8 cellular contexts compared by ENCODE assay signal in the genomic region with DNA sequence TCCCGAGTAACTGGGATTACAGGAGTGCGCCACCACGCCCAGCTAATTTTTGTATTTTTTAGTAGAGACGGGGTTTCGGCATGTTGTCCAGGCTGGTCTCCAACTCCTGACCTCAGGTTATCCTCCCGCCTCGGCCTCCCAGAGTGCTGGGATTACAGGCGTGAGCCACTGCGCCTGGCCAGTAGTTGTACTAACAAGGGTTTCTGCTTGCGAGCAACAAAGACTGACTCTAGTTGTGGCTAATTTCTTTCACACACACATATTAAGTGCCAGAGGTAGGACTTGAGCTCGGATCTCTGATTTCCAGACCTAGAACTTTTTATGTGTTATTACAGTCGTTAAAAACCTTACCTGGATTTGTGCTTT. TPM values are rescaled to one million over a fixed set of nuclear protein-coding genes. Genes with fewer than 3 reads are reported as not detected.
DNase-seq lines count a peak whose midpoint lies in the region; ATAC-seq, FAIRE-seq and TF ChIP-seq lines count a peak whose summit lies in the region.

No MANE protein-coding gene starts in this region.

- CTCF ChIA-PET in H1 (lab: Charles Lee; ENCODE audit: partially characterized antibody) = interaction anchor here (1.7 to 2.5 kb wide), 3 partner anchors 130 to 432 kb away, joined by 4 to 10 read pairs (median 4); no protein-coding TSS in a partner anchor

- no peaks in the 10 kb centered on the region for H3K9me3 Mint-ChIP-seq in natural killer cell treated with Interleukin-12 subunit alpha and Interleukin-12 subunit beta and Interleukin-15 and Interleukin-18, amount 100 ng/mL, for 72 hours

- POLR2A ChIA-PET in H1 (lab: Charles Lee; ENCODE audit: partially characterized antibody) = interaction anchor here (1.1 to 1.7 kb wide), 7 partner anchors 10 to 144 kb away, joined by 3 to 4 read pairs (median 4); no protein-coding TSS in a partner anchor

- H3K79me1 ChIP-seq in H1 (ENCODE audit: low read depth, low read length) = peaks cover 11% of the 10 kb centered on the region

- no peak for FAIRE-seq in H1 (lab: Jason Lieb, UNC)

- H3K27ac Mint-ChIP-seq in natural killer cell treated with Interleukin-12 subunit alpha and Interleukin-12 subunit beta and Interleukin-15 and Interleukin-18, amount 100 ng/mL, for 72 hours = peak overlapping the region in 1 of 2 donors; percentile 89

- H3K9ac ChIP-seq in BLaER1 treated with 17β-estradiol and CSF1 and Interleukin-3, amounts not matched to agents 10 nM and 100 nM = peak overlapping the region in 10 of 11 experiments; percentile 51 to 82 (median 78); a peak in 18 of 22 replicates
- peak overlapping the region in 3 of 4 experiments; percentile 69 to 84 (median 70); a peak in 6 of 7 replicates for H3K9ac ChIP-seq in H1 (replicated peaks in 1 of 4; ENCODE audit: extremely low read depth in 1 of 4, low read depth in 3 of 4, low read length in 3 of 4)

- no peak overlapping the region for H4K91ac ChIP-seq in H1 (replicated peaks; ENCODE audit: insufficient read length, low read length)

- no peak overlapping the region for H3K56ac ChIP-seq in H1 (replicated peaks; ENCODE audit: insufficient read length, low read depth, low read length)

- TF ChIP-seq RAD21 in H1 (IDR thresholded peaks at IDR 0.05 in 1 of 2, conservative IDR thresholded peaks at IDR 0.05 in 1 of 2; ENCODE audit: low read depth in 2 of 2, low read length in 2 of 2) = no peak

- TF ChIP-seq POLR2A in NB4 (IDR thresholded peaks at IDR 0.05; ENCODE audit: extremely low read depth, insufficient read length) = no peak
- TF ChIP-seq POLR2A in H1 (IDR thresholded peaks at IDR 0.05; ENCODE audit: control extremely low read depth in 1 of 2, low read depth in 2 of 2, low read length in 2 of 2) = no peak

- H4K8ac ChIP-seq in H1 (ENCODE audit: extremely low read depth, insufficient read depth, low read length) = 0 out of 2 replicates have a peak overlapping the region, but pooled peaks have one; percentile 16

- peak overlapping the region; percentile 85; the same call in 1 of the 2 replicates for H2BK5ac ChIP-seq in H1 (ENCODE audit: low read depth, low read length)

- H3K79me2 ChIP-seq in H1 (ENCODE audit: control insufficient read depth in 1 of 2, insufficient read depth in 2 of 2, low read length in 2 of 2) = peaks cover 26 to 61% of the 10 kb centered on the region in 2 experiments

- H2BK20ac ChIP-seq in H1 (ENCODE audit: low read length) = no peak overlapping the region

- H3K4me1 ChIP-seq in BLaER1 treated with 17β-estradiol and CSF1 and Interleukin-3, amounts not matched to agents 10 nM and 100 nM = peaks cover 5 to 17% (median 10%) of the 10 kb centered on the region in 10 experiments; a peak in 14 of 20 replicates
- peaks cover 0 to 5% (median 2%) of the 10 kb centered on the region in 4 experiments; a peak in 6 of 7 replicates for H3K4me1 ChIP-seq in H1 (replicated peaks in 1 of 4; ENCODE audit: control insufficient read depth in 3 of 4, insufficient read depth in 4 of 4, low read length in 3 of 4)

- TF ChIP-seq CTCF in NB4 (IDR thresholded peaks at IDR 0.05; ENCODE audit: low read depth, low read length) (no peak), H1 (IDR thresholded peaks at IDR 0.05; ENCODE audit: control extremely low read depth in 1 of 3, insufficient read depth in 1 of 3, low read depth in 1 of 3, low read length in 3 of 3) (no peak)

- H3K36me3 ChIP-seq in BLaER1 treated with 17β-estradiol and CSF1 and Interleukin-3, amounts not matched to agents 10 nM and 100 nM = peaks cover 0 to 7% (median 0%) of the 10 kb centered on the region in 11 experiments; a peak in 2 of 22 replicates
- peaks cover 7 to 19% (median 10%) of the 10 kb centered on the region in 4 experiments; a peak in 6 of 8 replicates for H3K36me3 ChIP-seq in H1 (ENCODE audit: control insufficient read depth in 2 of 4, insufficient read depth in 4 of 4, low read length in 3 of 4)

- peaks cover 0 to 7% (median 0%) of the 10 kb centered on the region in 11 experiments; a peak in 3 of 22 replicates for H4K20me1 ChIP-seq in BLaER1 treated with 17β-estradiol and CSF1 and Interleukin-3, amounts not matched to agents 10 nM and 100 nM
- H4K20me1 ChIP-seq in H1 (replicated peaks in 1 of 2; ENCODE audit: control insufficient read depth in 1 of 2, insufficient read depth in 2 of 2, low read length in 2 of 2) = peaks cover 0 to 11% of the 10 kb centered on the region in 2 experiments

- H3K4me3 Mint-ChIP-seq in natural killer cell treated with Interleukin-12 subunit alpha and Interleukin-12 subunit beta and Interleukin-15 and Interleukin-18, amount 100 ng/mL, for 72 hours = peak overlapping the region; percentile 91

- H3K23me2 ChIP-seq in H1 (ENCODE audit: low read depth, low read length) = no peaks in the 10 kb centered on the region

- H3K4ac ChIP-seq in H1 (replicated peaks; ENCODE audit: insufficient read length, low read depth, low read length) = no peak overlapping the region

- no peak for ATAC-seq in natural killer cell treated with Interleukin-12 subunit alpha and Interleukin-12 subunit beta and Interleukin-15 and Interleukin-18, amount 100 ng/mL, for 72 hours
- ATAC-seq in HG02678 (IDR thresholded peaks at IDR 0.05; ENCODE audit: unreplicated experiment) = no peak

- H3K14ac ChIP-seq in H1 (ENCODE audit: insufficient read length) = no peak overlapping the region

- peaks cover 0 to 10% (median 8%) of the 10 kb centered on the region in 11 experiments; a peak in 13 of 22 replicates for H3K9me3 ChIP-seq in BLaER1 treated with 17β-estradiol and CSF1 and Interleukin-3, amounts not matched to agents 10 nM and 100 nM (replicated peaks in 1 of 11)
- no peaks in the 10 kb centered on the region for H3K9me3 ChIP-seq in H1 (ENCODE audit: insufficient read depth in 2 of 2, low read depth in 1 of 2, low read length in 1 of 2)

- H2AFZ ChIP-seq in H1 (ENCODE audit: low read length) = peak overlapping the region; percentile 8; the same call in 1 of the 2 replicates

- peak overlapping the region; percentile 64 to 82 (median 77) for H3K4me2 ChIP-seq in BLaER1 treated with 17β-estradiol and CSF1 and Interleukin-3, amounts not matched to agents 10 nM and 100 nM
- peak overlapping the region; percentile 84 to 87 for H3K4me2 ChIP-seq in H1 (ENCODE audit: insufficient read depth in 1 of 2, low read depth in 2 of 2, low read length in 2 of 2)

- 44% methylated on average over 12 of the region's 12 CpGs; no CpG with 5 or more reads in 1 of the 2 experiments for WGBS in H1 (ENCODE audit: extremely low coverage in 1 of 2, insufficient coverage in 1 of 2, insufficient read length in 1 of 2, insufficient replicate concordance in 2 of 2, low coverage in 1 of 2, low lambda C conversion rate in 2 of 2, missing lambda C conversion rate in 1 of 2), 2 experiments

- peak overlapping the region in 2 of 11 experiments; percentile 19 to 60; a peak in 4 of 22 replicates for H3K27ac ChIP-seq in BLaER1 treated with 17β-estradiol and CSF1 and Interleukin-3, amounts not matched to agents 10 nM and 100 nM
- H3K27ac ChIP-seq in H1 (ENCODE audit: low read depth, low read length) = peak overlapping the region; percentile 49; the same call in 1 of the 2 replicates

- H2AK5ac ChIP-seq in H1 (ENCODE audit: low read depth, low read length) = no peak overlapping the region

- H3K4me1 Mint-ChIP-seq in natural killer cell treated with Interleukin-12 subunit alpha and Interleukin-12 subunit beta and Interleukin-15 and Interleukin-18, amount 100 ng/mL, for 72 hours (ENCODE audit: low read depth in 2 of 2) = peaks cover 21 to 34% of the 10 kb centered on the region in 2 donors

- no peak overlapping the region for H2BK15ac ChIP-seq in H1 (ENCODE audit: low read length)

- no peaks in the 10 kb centered on the region for H3K36me3 Mint-ChIP-seq in natural killer cell treated with Interleukin-12 subunit alpha and Interleukin-12 subunit beta and Interleukin-15 and Interleukin-18, amount 100 ng/mL, for 72 hours

- no peak overlapping the region for H3K23ac ChIP-seq in H1 (ENCODE audit: insufficient read length)

- no peak for TF ChIP-seq EP300 in H1 (IDR thresholded peaks at IDR 0.05; ENCODE audit: borderline replicate concordance in 1 of 2, low read depth in 2 of 2, low read length in 2 of 2)

- no peak overlapping the region for H4K5ac ChIP-seq in H1 (ENCODE audit: insufficient read length, low read depth, low read length)

- H3K4me3 ChIP-seq in BLaER1 treated with 17β-estradiol and CSF1 and Interleukin-3, amounts not matched to agents 10 nM and 100 nM = peak overlapping the region; percentile 66 to 83 (median 76)
- H3K4me3 ChIP-seq in NB4 (ENCODE audit: low read depth, low read length) (peak overlapping the region; percentile 77), H1 (ENCODE audit: extremely low read depth in 1 of 4, insufficient read depth in 2 of 4, low read depth in 3 of 4, low read length in 4 of 4) (peak overlapping the region; percentile 74 to 92 (median 84))

- no peaks in the 10 kb centered on the region for H3K27me3 ChIP-seq in BLaER1 treated with 17β-estradiol and CSF1 and Interleukin-3, amounts not matched to agents 10 nM and 100 nM
- H3K27me3 ChIP-seq in H1 (replicated peaks in 1 of 4; ENCODE audit: control insufficient read depth in 3 of 4, extremely low read depth in 1 of 4, insufficient read depth in 3 of 4, low read length in 3 of 4) = no peaks in the 10 kb centered on the region

- no peak overlapping the region for H2BK120ac ChIP-seq in H1 (replicated peaks; ENCODE audit: low read depth, low read length)

- no peak overlapping the region; the same call in 1 of the 2 replicates for H2BK12ac ChIP-seq in H1 (ENCODE audit: low read depth, low read length)

- DNase-seq in NB4 (ENCODE audit: low read depth) = no peak
- peak in 1 of 2 experiments; percentile 55 for DNase-seq in H1 (ENCODE audit: low read depth in 1 of 2, low spot score in 2 of 2)
- DNase-seq in natural killer cell treated with Interleukin-12 subunit alpha and Interleukin-12 subunit beta and Interleukin-15 and Interleukin-18, amount 100 ng/mL, for 72 hours (ENCODE audit: low spot score) = no peak
- DNase-seq in EL = no peak
- DNase-seq in NCI-H1048 (lab: John Stamatoyannopoulos, UW) = no peak
- no peak for DNase-seq in COR-L47 (lab: John Stamatoyannopoulos, UW)

- no peak overlapping the region for H3K18ac ChIP-seq in H1 (ENCODE audit: extremely low read depth, low read length)

- no peaks in the 10 kb centered on the region for H3K27me3 Mint-ChIP-seq in natural killer cell treated with Interleukin-12 subunit alpha and Interleukin-12 subunit beta and Interleukin-15 and Interleukin-18, amount 100 ng/mL, for 72 hours

RNA-seq across cellular contexts. Expression of gene PCCA, which starts 0.6 kb away (rescaled TPM):
- 49.8 and 54.4 TPM in 2 replicates for total RNA-seq in H1 (2021; fragmentation: NEBNext Ultra II Directional; extraction: Animal tissue kit (Norgen Biotek cat#: 25700))
- polyA plus RNA-seq in H1 (2011; rRNA removed) = 15.2 and 18.4 TPM in 2 replicates
- 22.4 TPM for polyA plus RNA-seq in H1 (2011; cell fraction: cytosol; rRNA removed)
- 24.0 TPM for polyA plus RNA-seq in H1 (2011; cell fraction: nucleus; rRNA removed)
- polyA plus RNA-seq in H1 (2012, experiment 1 of 2) = 40.5 to 53.9 TPM (median 43.9 TPM) in 4 replicates
- polyA plus RNA-seq in H1 (2012, experiment 2 of 2) = 2.9 TPM
- 37.8 TPM for polyA plus RNA-seq in H1 (2013, experiment 1 of 2)
- 38.8 TPM for polyA plus RNA-seq in H1 (2013, experiment 2 of 2)
- 56.2 and 100 TPM in 2 replicates for polyA minus RNA-seq in H1 (2011; rRNA and poly(A)+ RNA removed)
- polyA minus RNA-seq in H1 (2011; cell fraction: cytosol; rRNA and poly(A)+ RNA removed) = 18.7 TPM
- 107 TPM for polyA minus RNA-seq in H1 (2011; cell fraction: nucleus; rRNA and poly(A)+ RNA removed)
- total RNA-seq in natural killer cell treated with Interleukin-12 subunit alpha and Interleukin-12 subunit beta and Interleukin-15 and Interleukin-18, amount 100 ng/mL, for 72 hours = 10 to 100 TPM in 1 of 2 donors, 1 to 10 TPM in 1; 9.1 to 27.1 TPM
